Comparison of ENCODE assay signal across 8 cellular contexts in genomic region chr12:95003213-95003920, GRCh38. TPM values are rescaled to one million over a fixed set of nuclear protein-coding genes. Genes with fewer than 3 reads are reported as not detected.
DNase-seq lines count a peak whose midpoint lies in the region; ATAC-seq and TF ChIP-seq lines count a peak whose summit lies in the region.

TSS of gene NDUFA12 (minus strand) at chr12:95003697. CDS start at chr12:95003680, 17 bp downstream.

- H2AFZ ChIP-seq in OCI-LY1 (ENCODE audit: low read length) = peak within 1 kb of the TSS; percentile 92

- TSS peak; percentile 50 for BruUV-seq in Calu3 (replicated peaks; lab: Mats Ljungman, UMichigan)

- peak within 1 kb of the TSS; percentile 93 for H3K27ac Mint-ChIP-seq in Calu3 (ENCODE audit: unreplicated experiment)

- H3K79me2 ChIP-seq in OCI-LY1 (ENCODE audit: insufficient read depth, low read length) = peaks cover 33% of the 10 kb centered on the region

- H3K36me3 ChIP-seq in HUES64 (ENCODE audit: insufficient read depth, low read length) = peaks cover 13% of the 10 kb centered on the region
- H3K36me3 ChIP-seq in OCI-LY1 (ENCODE audit: insufficient read depth, low read length) = peaks cover 26% of the 10 kb centered on the region

- peak within 1 kb of the TSS; percentile 94 for H3K4me2 ChIP-seq in OCI-LY1 (ENCODE audit: low read length)

- peaks cover 13% of the 10 kb centered on the region for H3K4me1 Mint-ChIP-seq in Calu3 (ENCODE audit: low read depth, unreplicated experiment)

- H3K4me1 ChIP-seq in HUES64 (ENCODE audit: insufficient read depth, low read length) (0 out of 2 replicates have a peak, but pooled peaks cover 4% of the 10 kb centered on the region), OCI-LY1 (ENCODE audit: insufficient read depth, low read length, severe bottlenecking) (peaks cover 42% of the 10 kb centered on the region)

- H3F3A ChIP-seq in OCI-LY1 (ENCODE audit: insufficient read depth, low read length) = no peaks in the 10 kb centered on the region

- no peaks in the 10 kb centered on the region for H3K27me3 Mint-ChIP-seq in Calu3 (ENCODE audit: unreplicated experiment)

- CTCF ChIA-PET in Calu3 (lab: Charles Lee) = interaction anchor here (0.5 to 1.2 kb wide), 6 partner anchors 8 to 333 kb away, joined by 3 to 4 read pairs (median 3); no protein-coding TSS in a partner anchor

- no peaks in the 10 kb centered on the region for H4K20me1 ChIP-seq in OCI-LY1 (ENCODE audit: insufficient read depth, low read length)

- peaks cover 21% of the 10 kb centered on the region for H3K36me3 Mint-ChIP-seq in Calu3 (ENCODE audit: insufficient read depth, unreplicated experiment)

- peak within 1 kb of the TSS; percentile 92 for H3K4me3 Mint-ChIP-seq in Calu3 (ENCODE audit: low read depth, unreplicated experiment)

- TF ChIP-seq CTCF in Calu3 (IDR thresholded peaks at IDR 0.05; ENCODE audit: unreplicated experiment) (no peak), OCI-LY1 (IDR thresholded peaks at IDR 0.05; ENCODE audit: low read length) (no peak)

- ATAC-seq in GM21447 (IDR thresholded peaks at IDR 0.05; ENCODE audit: unreplicated experiment) = peak; percentile 98

- H3K9me2 ChIP-seq in OCI-LY1 (ENCODE audit: low read depth, low read length) = no peaks in the 10 kb centered on the region

- H3K27ac ChIP-seq in HUES64 (ENCODE audit: low read depth, low read length) (peak within 1 kb of the TSS; percentile 83), OCI-LY1 (ENCODE audit: low read depth, low read length, poor library complexity, severe bottlenecking) (peak within 1 kb of the TSS; percentile 52)

- H3K9me3 ChIP-seq in HUES64 (ENCODE audit: insufficient read depth, low read depth, low read length) (no peaks in the 10 kb centered on the region), OCI-LY1 (ENCODE audit: low read length) (0 out of 2 replicates have a peak, but pooled peaks cover 6% of the 10 kb centered on the region)

- H3K9ac ChIP-seq in HUES64 (ENCODE audit: low read depth, low read length) = peak within 1 kb of the TSS; percentile 90
- peak within 1 kb of the TSS; percentile 97 for H3K9ac ChIP-seq in OCI-LY1 (ENCODE audit: low read length)

- peak; percentile 98 for DNase-seq in Calu3
- DNase-seq in activated CD8-positive, alpha-beta memory T cell treated with anti-CD3 and anti-CD28 coated beads, Interleukin-2, amount 50 U/mL, for 48 hours = peak; percentile 96
- DNase-seq in epidermal melanocyte (ENCODE audit: insufficient read length, low spot score) = peak; percentile 79
- DNase-seq in middle frontal gyrus (ENCODE audit: extremely low spot score, low spot score) = peak; percentile 93
- DNase-seq in stimulated activated CD8-positive, alpha-beta memory T cell treated with anti-CD3 and anti-CD28 coated beads, Interleukin-2, amount 100 ng/mL, for 48 hours (ENCODE audit: low read depth in 2 of 2) = peak; percentile 95 to 96

- H3K4me3 ChIP-seq in HUES64 (ENCODE audit: low read length) (peak within 1 kb of the TSS; percentile 87), OCI-LY1 (ENCODE audit: low read depth, low read length, poor library complexity, severe bottlenecking) (peak within 1 kb of the TSS; percentile 95)

- H3K27me3 ChIP-seq in HUES64 (ENCODE audit: insufficient read depth, low read length) = no peaks in the 10 kb centered on the region
- no peaks in the 10 kb centered on the region for H3K27me3 ChIP-seq in OCI-LY1 (ENCODE audit: insufficient read depth, low read length)

- WGBS in HUES64 = under 1% methylated on average over 34 of the region's 34 CpGs

- intact Hi-C loops in Calu3 (cut with micrococcal nuclease; ENCODE audit: unreplicated experiment) = no loop called here

- peaks cover 7% of the 10 kb centered on the region for H3K9me3 Mint-ChIP-seq in Calu3 (ENCODE audit: low read depth, unreplicated experiment)

RNA-seq across cellular contexts. Expression of gene NDUFA12, which starts in this region (rescaled TPM):
- total RNA-seq in Calu3 (2022) = 157 and 165 TPM in 2 replicates
- 127 TPM for polyA plus RNA-seq in HUES64 (2013, experiment 1 of 2)
- 147 TPM for polyA plus RNA-seq in HUES64 (2013, experiment 2 of 2)

Comparison
In these comparisons a context has a peak if more than half of its experiments do, and no peak if none do; other contexts are left out.
1. Peak in every context shown above with its lines: DNase-seq, ATAC-seq, H3K4me3 ChIP-seq and H3K27ac ChIP-seq.